Comparison of ENCODE assay signal across 1 cellular context in genomic region chr4:31294655-31295054, GRCh38.
TF ChIP-seq lines count a peak whose summit lies in the region.

No MANE protein-coding gene starts in this region.

TF ChIP-seq in HCT116, 20 proteins besides CTCF, POLR2A, EP300 and RAD21 (continued from another document):
- no peak for TF ChIP-seq ELF1 (IDR thresholded peaks at IDR 0.05; ENCODE audit: borderline replicate concordance, low read depth)
- TF ChIP-seq MAX (IDR thresholded peaks at IDR 0.05) = no peak
- TF ChIP-seq POLR2AphosphoS5 (IDR thresholded peaks at IDR 0.05; ENCODE audit: low read depth, low read length) = no peak
- TF ChIP-seq TCF7L2 (IDR thresholded peaks at IDR 0.05; ENCODE audit: borderline replicate concordance, extremely low read depth, insufficient read depth, insufficient read length) = no peak
- no peak for TF ChIP-seq ZFX (IDR thresholded peaks at IDR 0.05)
- no peak for TF ChIP-seq JUND (IDR thresholded peaks at IDR 0.05)
- no peak for TF ChIP-seq SIN3A (IDR thresholded peaks at IDR 0.05; ENCODE audit: low read depth)
- no peak for TF ChIP-seq EZH2 (IDR thresholded peaks at IDR 0.05)
